ENCODE assay signal across 1 cellular context in the genomic region with DNA sequence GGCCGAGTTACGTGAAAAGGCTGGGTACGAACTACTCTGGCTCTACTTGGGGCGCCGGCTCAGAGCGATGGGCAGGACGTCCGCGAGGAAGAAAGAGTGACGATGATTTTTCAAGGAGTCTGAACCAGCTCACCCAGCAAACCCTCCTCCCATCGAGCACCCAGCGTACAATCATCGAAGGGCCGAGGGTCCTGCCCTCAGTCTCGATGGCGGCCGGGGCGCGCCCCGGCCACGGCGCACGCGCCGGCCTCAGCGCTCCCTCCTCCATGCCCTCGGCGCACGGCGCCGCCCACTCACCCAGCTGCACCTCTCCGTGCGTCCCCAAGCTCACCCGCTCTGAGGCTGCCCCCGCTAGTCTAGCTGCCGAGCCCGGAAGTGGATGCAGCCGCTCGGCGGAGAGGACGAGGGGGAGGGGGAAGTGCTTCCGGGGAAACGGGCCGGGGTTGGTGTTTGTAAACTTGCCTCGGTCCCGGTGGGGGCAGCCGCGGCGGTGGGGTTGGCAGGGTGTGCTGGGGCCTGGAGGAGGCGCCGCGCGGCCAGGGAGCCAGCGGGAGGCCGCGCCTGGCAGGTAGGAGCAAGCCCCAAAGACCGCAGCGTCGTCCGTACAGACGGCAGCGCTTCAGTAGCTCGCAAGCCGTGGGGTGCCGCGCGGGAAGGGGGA.
TF ChIP-seq lines count a peak whose summit lies in the region.

A gene with protein sequence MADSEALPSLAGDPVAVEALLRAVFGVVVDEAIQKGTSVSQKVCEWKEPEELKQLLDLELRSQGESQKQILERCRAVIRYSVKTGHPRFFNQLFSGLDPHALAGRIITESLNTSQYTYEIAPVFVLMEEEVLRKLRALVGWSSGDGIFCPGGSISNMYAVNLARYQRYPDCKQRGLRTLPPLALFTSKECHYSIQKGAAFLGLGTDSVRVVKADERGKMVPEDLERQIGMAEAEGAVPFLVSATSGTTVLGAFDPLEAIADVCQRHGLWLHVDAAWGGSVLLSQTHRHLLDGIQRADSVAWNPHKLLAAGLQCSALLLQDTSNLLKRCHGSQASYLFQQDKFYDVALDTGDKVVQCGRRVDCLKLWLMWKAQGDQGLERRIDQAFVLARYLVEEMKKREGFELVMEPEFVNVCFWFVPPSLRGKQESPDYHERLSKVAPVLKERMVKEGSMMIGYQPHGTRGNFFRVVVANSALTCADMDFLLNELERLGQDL (minus strand): TSS at position 656 of the 661 bp plus-strand sequence. CDS start 7,455 bp downstream, outside the sequence.
A gene with protein sequence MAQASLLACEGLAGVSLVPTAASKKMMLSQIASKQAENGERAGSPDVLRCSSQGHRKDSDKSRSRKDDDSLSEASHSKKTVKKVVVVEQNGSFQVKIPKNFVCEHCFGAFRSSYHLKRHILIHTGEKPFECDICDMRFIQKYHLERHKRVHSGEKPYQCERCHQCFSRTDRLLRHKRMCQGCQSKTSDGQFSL (plus strand): TSS at position 453 of the 661 bp plus-strand sequence. CDS start 1,262 bp downstream, outside the sequence.

TF ChIP-seq in GM12878, 131 proteins besides CTCF, POLR2A, EP300 and RAD21 (continued from another document and continues in another):
- TF ChIP-seq, protein P1, sequence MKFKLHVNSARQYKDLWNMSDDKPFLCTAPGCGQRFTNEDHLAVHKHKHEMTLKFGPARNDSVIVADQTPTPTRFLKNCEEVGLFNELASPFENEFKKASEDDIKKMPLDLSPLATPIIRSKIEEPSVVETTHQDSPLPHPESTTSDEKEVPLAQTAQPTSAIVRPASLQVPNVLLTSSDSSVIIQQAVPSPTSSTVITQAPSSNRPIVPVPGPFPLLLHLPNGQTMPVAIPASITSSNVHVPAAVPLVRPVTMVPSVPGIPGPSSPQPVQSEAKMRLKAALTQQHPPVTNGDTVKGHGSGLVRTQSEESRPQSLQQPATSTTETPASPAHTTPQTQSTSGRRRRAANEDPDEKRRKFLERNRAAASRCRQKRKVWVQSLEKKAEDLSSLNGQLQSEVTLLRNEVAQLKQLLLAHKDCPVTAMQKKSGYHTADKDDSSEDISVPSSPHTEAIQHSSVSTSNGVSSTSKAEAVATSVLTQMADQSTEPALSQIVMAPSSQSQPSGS (IDR thresholded peaks at IDR 0.05; ENCODE audit: low read length), result no peak
- no peak for TF ChIP-seq IRF4 (IDR thresholded peaks at IDR 0.05; ENCODE audit: low read depth, low read length)
- TF ChIP-seq CREB1 (IDR thresholded peaks at IDR 0.05; ENCODE audit: low read depth), result peak; percentile 80
- no peak for TF ChIP-seq MYC (IDR thresholded peaks at IDR 0.05; ENCODE audit: insufficient read depth, insufficient read length, insufficient replicate concordance, low read length, severe bottlenecking)
- no peak for TF ChIP-seq FOS (IDR thresholded peaks at IDR 0.05; ENCODE audit: borderline replicate concordance, extremely low read depth, insufficient read length)
- peak; percentile 41; the same call in 1 of the 2 replicates for TF ChIP-seq CREM (IDR thresholded peaks at IDR 0.05; ENCODE audit: low read depth)
- no peak for TF ChIP-seq IKZF2 (IDR thresholded peaks at IDR 0.05)
- TF ChIP-seq ZBED1 (IDR thresholded peaks at IDR 0.05; ENCODE audit: borderline replicate concordance), result no peak
- TF ChIP-seq RAD51 (IDR thresholded peaks at IDR 0.05), result no peak
- peak in 1 of 2 experiments; percentile 32; a peak in 1 of 4 replicates for TF ChIP-seq SRF (IDR thresholded peaks at IDR 0.05; ENCODE audit: low read depth in 2 of 2, low read length in 2 of 2)
- no peak; the same call in 1 of the 2 replicates for TF ChIP-seq GATAD2B (conservative IDR thresholded peaks at IDR 0.05; ENCODE audit: low read depth)
- TF ChIP-seq CBFB (IDR thresholded peaks at IDR 0.05; ENCODE audit: low read depth), result peak; percentile 33; the same call in 1 of the 2 replicates
- TF ChIP-seq, protein P2, sequence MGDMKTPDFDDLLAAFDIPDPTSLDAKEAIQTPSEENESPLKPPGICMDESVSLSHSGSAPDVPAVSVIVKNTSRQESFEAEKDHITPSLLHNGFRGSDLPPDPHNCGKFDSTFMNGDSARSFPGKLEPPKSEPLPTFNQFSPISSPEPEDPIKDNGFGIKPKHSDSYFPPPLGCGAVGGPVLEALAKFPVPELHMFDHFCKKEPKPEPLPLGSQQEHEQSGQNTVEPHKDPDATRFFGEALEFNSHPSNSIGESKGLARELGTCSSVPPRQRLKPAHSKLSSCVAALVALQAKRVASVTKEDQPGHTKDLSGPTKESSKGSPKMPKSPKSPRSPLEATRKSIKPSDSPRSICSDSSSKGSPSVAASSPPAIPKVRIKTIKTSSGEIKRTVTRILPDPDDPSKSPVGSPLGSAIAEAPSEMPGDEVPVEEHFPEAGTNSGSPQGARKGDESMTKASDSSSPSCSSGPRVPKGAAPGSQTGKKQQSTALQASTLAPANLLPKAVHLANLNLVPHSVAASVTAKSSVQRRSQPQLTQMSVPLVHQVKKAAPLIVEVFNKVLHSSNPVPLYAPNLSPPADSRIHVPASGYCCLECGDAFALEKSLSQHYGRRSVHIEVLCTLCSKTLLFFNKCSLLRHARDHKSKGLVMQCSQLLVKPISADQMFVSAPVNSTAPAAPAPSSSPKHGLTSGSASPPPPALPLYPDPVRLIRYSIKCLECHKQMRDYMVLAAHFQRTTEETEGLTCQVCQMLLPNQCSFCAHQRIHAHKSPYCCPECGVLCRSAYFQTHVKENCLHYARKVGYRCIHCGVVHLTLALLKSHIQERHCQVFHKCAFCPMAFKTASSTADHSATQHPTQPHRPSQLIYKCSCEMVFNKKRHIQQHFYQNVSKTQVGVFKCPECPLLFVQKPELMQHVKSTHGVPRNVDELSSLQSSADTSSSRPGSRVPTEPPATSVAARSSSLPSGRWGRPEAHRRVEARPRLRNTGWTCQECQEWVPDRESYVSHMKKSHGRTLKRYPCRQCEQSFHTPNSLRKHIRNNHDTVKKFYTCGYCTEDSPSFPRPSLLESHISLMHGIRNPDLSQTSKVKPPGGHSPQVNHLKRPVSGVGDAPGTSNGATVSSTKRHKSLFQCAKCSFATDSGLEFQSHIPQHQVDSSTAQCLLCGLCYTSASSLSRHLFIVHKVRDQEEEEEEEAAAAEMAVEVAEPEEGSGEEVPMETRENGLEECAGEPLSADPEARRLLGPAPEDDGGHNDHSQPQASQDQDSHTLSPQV (IDR thresholded peaks at IDR 0.05), result no peak
- TF ChIP-seq STAT1 (conservative IDR thresholded peaks at IDR 0.05), result no peak; the same call in 1 of the 2 replicates
- TF ChIP-seq SUPT20H (IDR thresholded peaks at IDR 0.05; ENCODE audit: borderline replicate concordance, control insufficient read depth, low read depth, low read length), result no peak
- peak; percentile 76 for TF ChIP-seq HCFC1 (IDR thresholded peaks at IDR 0.05; ENCODE audit: low read length)
- TF ChIP-seq RELA (IDR thresholded peaks at IDR 0.05; ENCODE audit: borderline replicate concordance, partially characterized antibody), result no peak
- TF ChIP-seq, protein P3, sequence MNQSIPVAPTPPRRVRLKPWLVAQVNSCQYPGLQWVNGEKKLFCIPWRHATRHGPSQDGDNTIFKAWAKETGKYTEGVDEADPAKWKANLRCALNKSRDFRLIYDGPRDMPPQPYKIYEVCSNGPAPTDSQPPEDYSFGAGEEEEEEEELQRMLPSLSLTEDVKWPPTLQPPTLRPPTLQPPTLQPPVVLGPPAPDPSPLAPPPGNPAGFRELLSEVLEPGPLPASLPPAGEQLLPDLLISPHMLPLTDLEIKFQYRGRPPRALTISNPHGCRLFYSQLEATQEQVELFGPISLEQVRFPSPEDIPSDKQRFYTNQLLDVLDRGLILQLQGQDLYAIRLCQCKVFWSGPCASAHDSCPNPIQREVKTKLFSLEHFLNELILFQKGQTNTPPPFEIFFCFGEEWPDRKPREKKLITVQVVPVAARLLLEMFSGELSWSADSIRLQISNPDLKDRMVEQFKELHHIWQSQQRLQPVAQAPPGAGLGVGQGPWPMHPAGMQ (IDR thresholded peaks at IDR 0.05; ENCODE audit: borderline replicate concordance), result no peak
- TF ChIP-seq KLF5 (IDR thresholded peaks at IDR 0.05; ENCODE audit: partially characterized antibody), result peak; percentile 80
- TF ChIP-seq LARP7 (IDR thresholded peaks at IDR 0.05), result peak; percentile 26; the same call in 1 of the 2 replicates
- TF ChIP-seq BHLHE40 (IDR thresholded peaks at IDR 0.05; ENCODE audit: borderline replicate concordance in 1 of 2, low read depth in 2 of 2, low read length in 1 of 2), result peak; percentile 54 to 84; a peak in 3 of 4 replicates
- TF ChIP-seq NBN (IDR thresholded peaks at IDR 0.05), result peak; percentile 45; the same call in 1 of the 2 replicates
- peak; percentile 88; the same call in 1 of the 2 replicates for TF ChIP-seq TARDBP (IDR thresholded peaks at IDR 0.05; ENCODE audit: borderline replicate concordance)
- TF ChIP-seq ZNF24 (IDR thresholded peaks at IDR 0.05), result no peak
- peak; percentile 97 for TF ChIP-seq GABPA (IDR thresholded peaks at IDR 0.05; ENCODE audit: low read depth)
- peak; percentile 99 for TF ChIP-seq YY1 (IDR thresholded peaks at IDR 0.05; ENCODE audit: low read depth, low read length)
- no peak for TF ChIP-seq STAT3 (IDR thresholded peaks at IDR 0.05; ENCODE audit: low read depth, low read length)
- peak in 1 of 2 experiments; percentile 62; a peak in 2 of 4 replicates for TF ChIP-seq ETV6 (conservative IDR thresholded peaks at IDR 0.05 in 1 of 2, IDR thresholded peaks at IDR 0.05 in 1 of 2; ENCODE audit: borderline replicate concordance in 1 of 2, low read depth in 1 of 2)
- no peak for TF ChIP-seq JUNB (IDR thresholded peaks at IDR 0.05)
- TF ChIP-seq TCF3 (IDR thresholded peaks at IDR 0.05; ENCODE audit: borderline replicate concordance, insufficient read depth, low read depth, low read length), result peak; percentile 94
- TF ChIP-seq BACH1 (IDR thresholded peaks at IDR 0.05; ENCODE audit: borderline replicate concordance), result no peak; the same call in 1 of the 2 replicates
- TF ChIP-seq, protein P4, sequence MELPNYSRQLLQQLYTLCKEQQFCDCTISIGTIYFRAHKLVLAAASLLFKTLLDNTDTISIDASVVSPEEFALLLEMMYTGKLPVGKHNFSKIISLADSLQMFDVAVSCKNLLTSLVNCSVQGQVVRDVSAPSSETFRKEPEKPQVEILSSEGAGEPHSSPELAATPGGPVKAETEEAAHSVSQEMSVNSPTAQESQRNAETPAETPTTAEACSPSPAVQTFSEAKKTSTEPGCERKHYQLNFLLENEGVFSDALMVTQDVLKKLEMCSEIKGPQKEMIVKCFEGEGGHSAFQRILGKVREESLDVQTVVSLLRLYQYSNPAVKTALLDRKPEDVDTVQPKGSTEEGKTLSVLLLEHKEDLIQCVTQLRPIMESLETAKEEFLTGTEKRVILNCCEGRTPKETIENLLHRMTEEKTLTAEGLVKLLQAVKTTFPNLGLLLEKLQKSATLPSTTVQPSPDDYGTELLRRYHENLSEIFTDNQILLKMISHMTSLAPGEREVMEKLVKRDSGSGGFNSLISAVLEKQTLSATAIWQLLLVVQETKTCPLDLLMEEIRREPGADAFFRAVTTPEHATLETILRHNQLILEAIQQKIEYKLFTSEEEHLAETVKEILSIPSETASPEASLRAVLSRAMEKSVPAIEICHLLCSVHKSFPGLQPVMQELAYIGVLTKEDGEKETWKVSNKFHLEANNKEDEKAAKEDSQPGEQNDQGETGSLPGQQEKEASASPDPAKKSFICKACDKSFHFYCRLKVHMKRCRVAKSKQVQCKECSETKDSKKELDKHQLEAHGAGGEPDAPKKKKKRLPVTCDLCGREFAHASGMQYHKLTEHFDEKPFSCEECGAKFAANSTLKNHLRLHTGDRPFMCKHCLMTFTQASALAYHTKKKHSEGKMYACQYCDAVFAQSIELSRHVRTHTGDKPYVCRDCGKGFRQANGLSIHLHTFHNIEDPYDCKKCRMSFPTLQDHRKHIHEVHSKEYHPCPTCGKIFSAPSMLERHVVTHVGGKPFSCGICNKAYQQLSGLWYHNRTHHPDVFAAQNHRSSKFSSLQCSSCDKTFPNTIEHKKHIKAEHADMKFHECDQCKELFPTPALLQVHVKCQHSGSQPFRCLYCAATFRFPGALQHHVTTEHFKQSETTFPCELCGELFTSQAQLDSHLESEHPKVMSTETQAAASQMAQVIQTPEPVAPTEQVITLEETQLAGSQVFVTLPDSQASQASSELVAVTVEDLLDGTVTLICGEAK (IDR thresholded peaks at IDR 0.05; ENCODE audit: borderline replicate concordance), result peak; percentile 96
- no peak for TF ChIP-seq MYB (IDR thresholded peaks at IDR 0.05; ENCODE audit: borderline replicate concordance, low read depth, low read length)
- TF ChIP-seq POLR2AphosphoS5 (IDR thresholded peaks at IDR 0.05; ENCODE audit: low read length), result peak; percentile 83
- TF ChIP-seq MTA2 (IDR thresholded peaks at IDR 0.05; ENCODE audit: low read depth), result peak; percentile 63
- TF ChIP-seq, protein P5, sequence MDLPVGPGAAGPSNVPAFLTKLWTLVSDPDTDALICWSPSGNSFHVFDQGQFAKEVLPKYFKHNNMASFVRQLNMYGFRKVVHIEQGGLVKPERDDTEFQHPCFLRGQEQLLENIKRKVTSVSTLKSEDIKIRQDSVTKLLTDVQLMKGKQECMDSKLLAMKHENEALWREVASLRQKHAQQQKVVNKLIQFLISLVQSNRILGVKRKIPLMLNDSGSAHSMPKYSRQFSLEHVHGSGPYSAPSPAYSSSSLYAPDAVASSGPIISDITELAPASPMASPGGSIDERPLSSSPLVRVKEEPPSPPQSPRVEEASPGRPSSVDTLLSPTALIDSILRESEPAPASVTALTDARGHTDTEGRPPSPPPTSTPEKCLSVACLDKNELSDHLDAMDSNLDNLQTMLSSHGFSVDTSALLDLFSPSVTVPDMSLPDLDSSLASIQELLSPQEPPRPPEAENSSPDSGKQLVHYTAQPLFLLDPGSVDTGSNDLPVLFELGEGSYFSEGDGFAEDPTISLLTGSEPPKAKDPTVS (IDR thresholded peaks at IDR 0.05; ENCODE audit: low read depth, low read length), result no peak
- TF ChIP-seq, protein P6, sequence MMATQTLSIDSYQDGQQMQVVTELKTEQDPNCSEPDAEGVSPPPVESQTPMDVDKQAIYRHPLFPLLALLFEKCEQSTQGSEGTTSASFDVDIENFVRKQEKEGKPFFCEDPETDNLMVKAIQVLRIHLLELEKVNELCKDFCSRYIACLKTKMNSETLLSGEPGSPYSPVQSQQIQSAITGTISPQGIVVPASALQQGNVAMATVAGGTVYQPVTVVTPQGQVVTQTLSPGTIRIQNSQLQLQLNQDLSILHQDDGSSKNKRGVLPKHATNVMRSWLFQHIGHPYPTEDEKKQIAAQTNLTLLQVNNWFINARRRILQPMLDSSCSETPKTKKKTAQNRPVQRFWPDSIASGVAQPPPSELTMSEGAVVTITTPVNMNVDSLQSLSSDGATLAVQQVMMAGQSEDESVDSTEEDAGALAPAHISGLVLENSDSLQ (IDR thresholded peaks at IDR 0.05), result 0 out of 2 replicates have a peak, but pooled peaks have one; percentile 18
- TF ChIP-seq NFIC (IDR thresholded peaks at IDR 0.05; ENCODE audit: low read depth, low read length), result no peak
- TF ChIP-seq TCF12 (IDR thresholded peaks at IDR 0.05; ENCODE audit: low read depth, low read length), result peak; percentile 93
- no peak for TF ChIP-seq RBBP5 (conservative IDR thresholded peaks at IDR 0.05)
